Comparison of ENCODE assay signal across 17 cellular contexts in the genomic region with DNA sequence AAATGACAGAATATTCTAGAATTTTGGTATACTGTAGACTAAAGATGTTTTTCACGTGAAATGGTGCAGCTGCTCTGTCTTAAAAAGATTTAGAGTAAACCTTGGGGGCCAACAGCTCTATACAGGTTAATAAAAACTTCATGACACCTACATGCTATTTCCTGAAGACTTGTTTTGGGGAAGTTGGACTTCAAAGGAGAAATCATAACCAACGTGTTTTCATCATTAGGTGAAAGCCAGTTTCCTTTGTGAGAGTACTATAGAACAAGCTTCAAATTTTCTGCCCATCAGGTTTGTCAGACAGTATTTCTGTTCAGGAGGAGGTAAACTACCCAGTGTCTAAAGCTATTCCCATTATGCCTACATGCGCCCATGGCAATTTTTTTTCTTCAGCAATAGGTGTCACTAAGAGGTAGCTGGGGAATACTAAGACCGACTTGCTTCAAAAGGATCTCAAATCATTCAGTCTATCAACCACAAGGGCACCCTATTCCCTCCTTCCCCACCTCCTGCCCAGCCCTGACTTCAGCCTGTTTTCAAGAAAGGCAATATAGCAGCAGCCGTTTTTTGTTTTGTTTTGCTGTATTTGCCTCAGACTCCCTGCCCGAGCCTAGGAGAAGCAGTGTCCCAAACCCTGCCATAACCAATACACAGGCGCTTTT.
"Had no signal": no experiment of that assay in that cellular context is flagged by ENCODE, and none has a peak within 500 bp of the region (broad histone marks: within the 10 kb centered on the region; RNA-seq: fewer than 3 reads in every experiment).

No MANE protein-coding gene starts in this region.

- H3K36me3 Mint-ChIP-seq: activated naive CD8-positive, alpha-beta T cell treated with anti-CD3 and anti-CD28 coated beads, Interleukin-2, amount 10 ng/mL, durations not matched to agents 7 days and 5 days; naive B cell; stimulated activated naive B cell treated with anti-CD40 and anti-IgM and Interleukin-4, amounts not matched to agents 10 μg/mL and 1 μg/mL and 100 μg/mL, for 72 hours had no signal

- H3K27me3 ChIP-seq: transverse colon had no signal

- ATAC-seq: activated CD8-positive, alpha-beta T cell treated with anti-CD3 and anti-CD28 coated beads for 36 hours; left cardiac atrium; sciatic nerve; stimulated activated naive B cell treated with anti-CD40 and anti-IgM and Interleukin-4, amounts not matched to agents 10 μg/mL and 1 μg/mL and 100 μg/mL, for 72 hours had no signal

- DNase-seq: activated CD4-positive, alpha-beta T cell treated with anti-CD3 and anti-CD28 coated beads for 4 hours; activated CD8-positive, alpha-beta memory T cell treated with anti-CD3 and anti-CD28 coated beads, Interleukin-2, amount 50 U/mL, for 4 hours; activated CD8-positive, alpha-beta T cell treated with anti-CD3 and anti-CD28 coated beads for 36 hours; activated naive CD8-positive, alpha-beta T cell treated with anti-CD3 and anti-CD28 coated beads, Interleukin-2, amount 10 ng/mL, durations not matched to agents 7 days and 5 days; glutamatergic neuron; left cardiac atrium; naive B cell; nucleus accumbens; spleen; stimulated activated CD4-positive, alpha-beta T cell treated with anti-CD3 and anti-CD28 coated beads, Interleukin-1b, Interleukin-23, amount 100 ng/mL, for 48 hours; stimulated activated naive B cell treated with anti-CD40 and anti-IgM and Interleukin-4, amounts not matched to agents 10 μg/mL and 1 μg/mL and 100 μg/mL, for 72 hours; transverse colon; WERI-Rb-1 had no signal

- H3K4me1 Mint-ChIP-seq: activated naive CD8-positive, alpha-beta T cell treated with anti-CD3 and anti-CD28 coated beads, Interleukin-2, amount 10 ng/mL, durations not matched to agents 7 days and 5 days; naive B cell; stimulated activated naive B cell treated with anti-CD40 and anti-IgM and Interleukin-4, amounts not matched to agents 10 μg/mL and 1 μg/mL and 100 μg/mL, for 72 hours had no signal

- H3K4me3 ChIP-seq: esophagus muscularis mucosa, lung, prostate gland, spleen, transverse colon had no signal

- H3K27ac Mint-ChIP-seq: activated CD8-positive, alpha-beta T cell treated with anti-CD3 and anti-CD28 coated beads for 36 hours; activated naive CD8-positive, alpha-beta T cell treated with anti-CD3 and anti-CD28 coated beads, Interleukin-2, amount 10 ng/mL, durations not matched to agents 7 days and 5 days; naive B cell; stimulated activated naive B cell treated with anti-CD40 and anti-IgM and Interleukin-4, amounts not matched to agents 10 μg/mL and 1 μg/mL and 100 μg/mL, for 72 hours had no signal

- H3K4me1 ChIP-seq: esophagus muscularis mucosa, prostate gland, spleen had no signal

- H3K9me3 Mint-ChIP-seq: activated CD8-positive, alpha-beta T cell treated with anti-CD3 and anti-CD28 coated beads for 36 hours; activated naive CD8-positive, alpha-beta T cell treated with anti-CD3 and anti-CD28 coated beads, Interleukin-2, amount 10 ng/mL, durations not matched to agents 7 days and 5 days; naive B cell; stimulated activated naive B cell treated with anti-CD40 and anti-IgM and Interleukin-4, amounts not matched to agents 10 μg/mL and 1 μg/mL and 100 μg/mL, for 72 hours had no signal

- H3K9me3 ChIP-seq: esophagus muscularis mucosa, prostate gland, spleen, transverse colon had no signal

- H3K4me3 Mint-ChIP-seq: activated CD8-positive, alpha-beta T cell treated with anti-CD3 and anti-CD28 coated beads for 36 hours; activated naive CD8-positive, alpha-beta T cell treated with anti-CD3 and anti-CD28 coated beads, Interleukin-2, amount 10 ng/mL, durations not matched to agents 7 days and 5 days; stimulated activated naive B cell treated with anti-CD40 and anti-IgM and Interleukin-4, amounts not matched to agents 10 μg/mL and 1 μg/mL and 100 μg/mL, for 72 hours had no signal

- H3K27ac ChIP-seq: esophagus muscularis mucosa, prostate gland, spleen, transverse colon, WERI-Rb-1 had no signal

- H3K27me3 Mint-ChIP-seq: activated CD8-positive, alpha-beta T cell treated with anti-CD3 and anti-CD28 coated beads for 36 hours; activated naive CD8-positive, alpha-beta T cell treated with anti-CD3 and anti-CD28 coated beads, Interleukin-2, amount 10 ng/mL, durations not matched to agents 7 days and 5 days; naive B cell; stimulated activated naive B cell treated with anti-CD40 and anti-IgM and Interleukin-4, amounts not matched to agents 10 μg/mL and 1 μg/mL and 100 μg/mL, for 72 hours had no signal

- H3K36me3 ChIP-seq: esophagus muscularis mucosa, prostate gland, spleen, transverse colon, WERI-Rb-1 had no signal
